Comparison of ENCODE assay signal across 3 cellular contexts in the genomic region with DNA sequence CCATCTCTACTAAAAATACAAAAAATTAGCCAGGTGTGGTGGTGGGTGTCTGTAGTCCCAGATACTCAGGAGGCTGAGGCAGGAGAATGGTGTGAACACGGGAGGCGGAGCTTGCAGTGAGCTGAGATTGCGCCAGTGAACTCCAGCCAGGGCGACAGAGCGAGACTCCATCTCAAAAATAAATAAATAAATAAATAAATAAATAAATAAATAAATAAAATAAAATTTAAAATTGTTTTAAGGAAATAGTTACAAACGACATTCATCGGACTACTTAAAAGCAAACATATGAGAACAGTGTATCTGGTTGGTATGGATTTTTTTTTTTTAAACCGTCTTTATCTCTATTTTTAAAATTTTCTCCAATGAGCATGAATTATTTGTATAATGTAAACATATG. TPM values are rescaled to one million over a fixed set of nuclear protein-coding genes. Genes with fewer than 3 reads are reported as not detected.
DNase-seq lines count a peak whose midpoint lies in the region; ATAC-seq, FAIRE-seq and TF ChIP-seq lines count a peak whose summit lies in the region.
"Not testable (repeated sequence)": the region's sequence is repeated elsewhere in the genome, so short reads cannot be mapped to it uniquely, and the experiment has no call there.

No MANE protein-coding gene starts in this region.

- TF ChIP-seq POLR2A in A549 (IDR thresholded peaks at IDR 0.05; ENCODE audit: low read length) = not testable (repeated sequence)

- TF ChIP-seq RAD21 in A549 (conservative IDR thresholded peaks at IDR 0.05 in 1 of 2, IDR thresholded peaks at IDR 0.05 in 1 of 2) = not testable (repeated sequence)

- H3K27ac ChIP-seq in A549; HEK293 (ENCODE audit: extremely low read depth, low read depth, low read length): not testable (repeated sequence)

- H3K36me3 Mint-ChIP-seq in WTC11 = peaks cover 13% of the 10 kb centered on the region

- FAIRE-seq in A549 (lab: Jason Lieb, UNC) = not testable (repeated sequence)

- H3K4me3 Mint-ChIP-seq in WTC11 = not testable (repeated sequence)

- ATAC-seq in A549, WTC11: not testable (repeated sequence)

- H3K4me1 Mint-ChIP-seq in WTC11 = not testable (repeated sequence)

- not testable (repeated sequence) for H3K4me1 ChIP-seq in A549; HEK293 (ENCODE audit: control insufficient read depth, insufficient read depth, low read length)

- not testable (repeated sequence) for H3K4me3 ChIP-seq in A549; HEK293 (ENCODE audit: low read depth, low read length)

- not testable (repeated sequence) for H3K9me3 Mint-ChIP-seq in WTC11

- H3K27ac Mint-ChIP-seq in WTC11 = not testable (repeated sequence)

- CTCF ChIA-PET in A549 (lab: Yijun Ruan, JAX); WTC11 (lab: Charles Lee): not testable (repeated sequence)
- CTCF ChIA-PET in HEK293 (lab: Yijun Ruan, JAX) = interaction anchor here (0.6 kb wide), 1 partner anchor 22 kb away, joined by 3 read pairs; no protein-coding TSS in a partner anchor

- not testable (repeated sequence) for H3K4me2 ChIP-seq in A549

- WGBS in A549 (ENCODE audit: missing lambda C conversion rate) = 95% methylated on average over 8 of the region's 8 CpGs

- H3K27me3 Mint-ChIP-seq in WTC11 (ENCODE audit: low read depth) = not testable (repeated sequence)

- not testable (repeated sequence) for TF ChIP-seq EP300 in A549 (IDR thresholded peaks at IDR 0.05)

- POLR2A ChIA-PET in A549 (lab: Yijun Ruan, JAX); HEK293 (lab: Yijun Ruan, JAX); WTC11 (lab: Charles Lee): not testable (repeated sequence)

- peaks cover 0 to 35% of the 10 kb centered on the region in 2 experiments; a peak in 1 of 3 replicates for H3K36me3 ChIP-seq in HEK293 (ENCODE audit: control insufficient read depth in 2 of 2, insufficient read depth in 1 of 2, low read length in 2 of 2)

- not testable (repeated sequence) for TF ChIP-seq CTCF in A549 (IDR thresholded peaks at IDR 0.05); HEK293 (tag by site-specific recombination; IDR thresholded peaks at IDR 0.05); WTC11 (IDR thresholded peaks at IDR 0.05)

- H3K9me3 ChIP-seq in A549; HEK293 (ENCODE audit: control insufficient read depth, insufficient read depth, low read depth, low read length): not testable (repeated sequence)

- not testable (repeated sequence) for DNase-seq in A549 (ENCODE audit: low read depth in 1 of 2, low spot score in 1 of 2); WTC11 (ENCODE audit: low spot score)

TF ChIP-seq in A549, 52 proteins besides CTCF, POLR2A, EP300 and RAD21:
- TF ChIP-seq ZC3H11A (IDR thresholded peaks at IDR 0.05) = peak; percentile 39

TF ChIP-seq in HEK293, 187 proteins besides CTCF, POLR2A, EP300 and RAD21 (continues in another document):
- peak; percentile 35 for TF ChIP-seq ZNF510 (tag by site-specific recombination; IDR thresholded peaks at IDR 0.05; ENCODE audit: insufficient replicate concordance)
- TF ChIP-seq ZNF654 (tag by site-specific recombination; IDR thresholded peaks at IDR 0.05; ENCODE audit: low read depth) = 0 out of 2 replicates have a peak, but pooled peaks have one; percentile 10
- 0 out of 2 replicates have a peak, but pooled peaks have one; percentile 28 for TF ChIP-seq ZNF560 (tag by site-specific recombination; IDR thresholded peaks at IDR 0.05; ENCODE audit: borderline replicate concordance)
- peak; percentile 48 for TF ChIP-seq ZBTB8A (tag by site-specific recombination; IDR thresholded peaks at IDR 0.05)
- peak; percentile 47 for TF ChIP-seq ZNF555 (tag by site-specific recombination; conservative IDR thresholded peaks at IDR 0.05)

TF ChIP-seq in WTC11, 78 proteins besides CTCF, POLR2A, EP300 and RAD21:
- peak; percentile 35; the same call in 1 of the 2 replicates for TF ChIP-seq HMGA2 (CRISPR knock-in tag; IDR thresholded peaks at IDR 0.05)

RNA-seq across cellular contexts. Expression of a gene that starts 26.6 kb away (rescaled TPM):
- 15.6 and 22.2 TPM in 2 replicates for polyA plus RNA-seq in A549 (2011; rRNA removed)
- polyA plus RNA-seq in A549 (2012; cell fraction: cytosol; rRNA removed) = 3.0 and 3.1 TPM in 2 replicates
- 4.4 and 6.0 TPM in 2 replicates for polyA plus RNA-seq in A549 (2012; cell fraction: nucleus; rRNA removed)
- polyA plus RNA-seq in A549 (2017; fragmentation: RNase III; extraction: RNeasy Plus Mini Kit Qiagen cat#74134 plus additional on column Dnase treatment) = 8.1 to 10.1 TPM (median 9.1 TPM) in 3 replicates
- polyA minus RNA-seq in A549 (2011; rRNA and poly(A)+ RNA removed) = 6.7 and 8.3 TPM in 2 replicates
- 25.3 to 28.7 TPM (median 27.6 TPM) in 3 replicates for total RNA-seq in WTC11 (2021)

RNA-seq across cellular contexts. Expression of a gene that starts 26.9 kb away (rescaled TPM):
- polyA plus RNA-seq in A549 (2011; rRNA removed) (31.8 and 32.6 TPM in 2 replicates), A549 (2017; fragmentation: RNase III; extraction: RNeasy Plus Mini Kit Qiagen cat#74134 plus additional on column Dnase treatment) (29.3 to 33.0 TPM (median 30.7 TPM) in 3 replicates)
- 21.1 and 22.9 TPM in 2 replicates for polyA plus RNA-seq in A549 (2012; cell fraction: cytosol; rRNA removed)
- polyA plus RNA-seq in A549 (2012; cell fraction: nucleus; rRNA removed) = 10.1 and 10.3 TPM in 2 replicates
- 34.4 and 59.2 TPM in 2 replicates for polyA minus RNA-seq in A549 (2011; rRNA and poly(A)+ RNA removed)
- 29.3 to 32.8 TPM (median 32.0 TPM) in 3 replicates for total RNA-seq in WTC11 (2021)
